ENCODE assay signal across 26 cellular contexts in the genomic region with DNA sequence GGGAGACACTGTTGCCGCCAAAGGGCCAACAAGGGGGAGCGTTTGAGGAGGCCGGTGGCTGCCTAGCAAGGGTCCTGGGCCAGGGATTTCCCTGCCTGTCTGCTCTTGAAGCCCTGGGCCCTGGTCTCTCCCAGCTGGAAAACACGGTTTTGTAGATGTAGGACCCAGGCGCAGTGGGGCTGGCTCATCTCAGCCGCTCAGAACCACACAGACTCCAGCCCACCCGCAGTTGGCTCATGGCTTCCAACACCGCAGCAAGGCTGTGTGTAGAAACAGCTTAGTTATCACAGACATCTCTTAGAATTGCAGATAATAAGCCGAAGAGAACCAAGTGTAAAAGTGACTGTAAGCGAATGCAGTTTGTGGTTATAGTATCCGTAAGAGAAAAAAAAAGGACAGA. TPM values are rescaled to one million over a fixed set of nuclear protein-coding genes. Genes with fewer than 3 reads are reported as not detected.
DNase-seq lines count a peak whose midpoint lies in the region; ATAC-seq and TF ChIP-seq lines count a peak whose summit lies in the region.
"Had no signal": no experiment of that assay in that cellular context is flagged by ENCODE, and none has a peak within 500 bp of the region (broad histone marks: within the 10 kb centered on the region; RNA-seq: fewer than 3 reads in every experiment).

No MANE protein-coding gene starts in this region.

- H3K4me3 Mint-ChIP-seq in stimulated activated effector memory CD8-positive, alpha-beta T cell treated with anti-CD3 and anti-CD28 coated beads, Interleukin-12 subunit alpha, Interleukin-12 subunit beta, amount 100 ng/mL, for 72 hours: no peak overlapping the region
- no peak overlapping the region for H3K4me3 Mint-ChIP-seq in natural killer cell treated with Interleukin-12 subunit alpha and Interleukin-12 subunit beta and Interleukin-15 and Interleukin-18, amount 100 ng/mL, for 72 hours
- H3K4me3 Mint-ChIP-seq: CD14-positive monocyte; natural killer cell; stimulated activated memory B cell treated with anti-CD40 and anti-IgM and Interleukin-4, amounts not matched to agents 10 μg/mL and 1 μg/mL and 100 μg/mL, for 72 hours had no signal

- H3K27me3 ChIP-seq in upper lobe of right lung (peaks cover 16% of the 10 kb centered on the region), osteoblast (ENCODE audit: insufficient read depth, low read length) (peaks cover 26% of the 10 kb centered on the region)
- H3K27me3 ChIP-seq: body of pancreas, thyroid gland had no signal

- H3K4me2 ChIP-seq in osteoblast (ENCODE audit: insufficient read depth, low read length): no peak overlapping the region
- H3K4me2 ChIP-seq: A549 had no signal

- no peaks in the 10 kb centered on the region for H3K79me2 ChIP-seq in osteoblast (ENCODE audit: insufficient read depth, low read length)

- peak overlapping the region; percentile 49 for H3K27ac ChIP-seq in angular gyrus (ENCODE audit: low read depth, low read length)
- H3K27ac ChIP-seq in upper lobe of right lung: no peak overlapping the region
- H3K27ac ChIP-seq in osteoblast (ENCODE audit: low read depth, low read length): no peak overlapping the region
- H3K27ac ChIP-seq: A549, body of pancreas, thyroid gland, VCaP had no signal

- DNase-seq in AG10803 (ENCODE audit: low read depth): peak; percentile 58
- DNase-seq in foreskin fibroblast: peak; percentile 30 to 70
- DNase-seq in stimulated activated effector memory CD8-positive, alpha-beta T cell treated with anti-CD3 and anti-CD28 coated beads, Interleukin-12 subunit alpha, Interleukin-12 subunit beta, amount 100 ng/mL, for 72 hours (ENCODE audit: low spot score in 2 of 2): no peak
- no peak for DNase-seq in upper lobe of right lung
- DNase-seq in natural killer cell treated with Interleukin-12 subunit alpha and Interleukin-12 subunit beta and Interleukin-15 and Interleukin-18, amount 100 ng/mL, for 72 hours (ENCODE audit: low spot score): no peak
- DNase-seq in osteoblast (ENCODE audit: insufficient read length, low spot score, missing footprints): no peak
- DNase-seq in nucleus accumbens (lab: John Stamatoyannopoulos, UW): no peak
- DNase-seq: activated CD4-positive, alpha-beta T cell treated with anti-CD3 and anti-CD28 coated beads, Interleukin-2, amount 50 U/mL, for 1 hour; body of pancreas; DMS153; left colon; natural killer cell; NCI-H1048; NCI-H187; NCI-H526; stimulated activated CD4-positive, alpha-beta T cell treated with anti-CD3 and anti-CD28 coated beads, Interleukin-2, amount 100 ng/mL, for 24 hours; thyroid gland had no signal

- H4K20me1 ChIP-seq in osteoblast (ENCODE audit: insufficient read depth, low read length): no peaks in the 10 kb centered on the region

- no peaks in the 10 kb centered on the region for H3K9me3 ChIP-seq in upper lobe of right lung
- H3K9me3 ChIP-seq in osteoblast (ENCODE audit: low read depth, low read length): no peaks in the 10 kb centered on the region
- H3K9me3 ChIP-seq: body of pancreas, thyroid gland had no signal

- H2AFZ ChIP-seq in osteoblast (ENCODE audit: low read length): no peak overlapping the region

- ATAC-seq in stimulated activated effector memory CD8-positive, alpha-beta T cell treated with anti-CD3 and anti-CD28 coated beads, Interleukin-12 subunit alpha, Interleukin-12 subunit beta, amount 100 ng/mL, for 72 hours: peak; percentile 19
- no peak for ATAC-seq in upper lobe of right lung
- no peak for ATAC-seq in natural killer cell treated with Interleukin-12 subunit alpha and Interleukin-12 subunit beta and Interleukin-15 and Interleukin-18, amount 100 ng/mL, for 72 hours
- ATAC-seq: A549; activated naive CD4-positive, alpha-beta T cell treated with anti-CD3 and anti-CD28 coated beads, Interleukin-2, amount 50 U/mL, for 72 hours; body of pancreas; left colon; natural killer cell; SK-N-SH treated with all-trans-retinoic acid at 6 μM for 48 hours; stimulated activated memory B cell treated with anti-CD40 and anti-IgM and Interleukin-4, amounts not matched to agents 10 μg/mL and 1 μg/mL and 100 μg/mL, for 72 hours had no signal

- no peak overlapping the region for H3K27ac Mint-ChIP-seq in stimulated activated effector memory CD8-positive, alpha-beta T cell treated with anti-CD3 and anti-CD28 coated beads, Interleukin-12 subunit alpha, Interleukin-12 subunit beta, amount 100 ng/mL, for 72 hours
- no peak overlapping the region for H3K27ac Mint-ChIP-seq in natural killer cell treated with Interleukin-12 subunit alpha and Interleukin-12 subunit beta and Interleukin-15 and Interleukin-18, amount 100 ng/mL, for 72 hours
- H3K27ac Mint-ChIP-seq: natural killer cell; progenitor cell of endocrine pancreas; stimulated activated memory B cell treated with anti-CD40 and anti-IgM and Interleukin-4, amounts not matched to agents 10 μg/mL and 1 μg/mL and 100 μg/mL, for 72 hours had no signal

- intact Hi-C loops in upper lobe of right lung (cut with DNase I): no loop called here

- peaks cover 0 to 9% of the 10 kb centered on the region in 2 donors for H3K27me3 Mint-ChIP-seq in natural killer cell treated with Interleukin-12 subunit alpha and Interleukin-12 subunit beta and Interleukin-15 and Interleukin-18, amount 100 ng/mL, for 72 hours

- no peaks in the 10 kb centered on the region for H3K36me3 Mint-ChIP-seq in stimulated activated effector memory CD8-positive, alpha-beta T cell treated with anti-CD3 and anti-CD28 coated beads, Interleukin-12 subunit alpha, Interleukin-12 subunit beta, amount 100 ng/mL, for 72 hours
- H3K36me3 Mint-ChIP-seq in natural killer cell treated with Interleukin-12 subunit alpha and Interleukin-12 subunit beta and Interleukin-15 and Interleukin-18, amount 100 ng/mL, for 72 hours: no peaks in the 10 kb centered on the region
- H3K36me3 Mint-ChIP-seq: activated naive CD4-positive, alpha-beta T cell treated with anti-CD3 and anti-CD28 coated beads, Interleukin-2, amount 50 U/mL, for 72 hours; CD14-positive monocyte; natural killer cell; stimulated activated memory B cell treated with anti-CD40 and anti-IgM and Interleukin-4, amounts not matched to agents 10 μg/mL and 1 μg/mL and 100 μg/mL, for 72 hours had no signal

- H3K36me3 ChIP-seq in upper lobe of right lung: no peaks in the 10 kb centered on the region
- H3K36me3 ChIP-seq in osteoblast (ENCODE audit: insufficient read depth, low read length): no peaks in the 10 kb centered on the region
- H3K36me3 ChIP-seq: thyroid gland had no signal

- H3K4me1 ChIP-seq in upper lobe of right lung: no peaks in the 10 kb centered on the region
- H3K4me1 ChIP-seq in osteoblast (ENCODE audit: insufficient read depth, low read length): no peaks in the 10 kb centered on the region
- H3K4me1 ChIP-seq: A549, body of pancreas, thyroid gland had no signal

- no peaks in the 10 kb centered on the region for H3K9me3 Mint-ChIP-seq in stimulated activated effector memory CD8-positive, alpha-beta T cell treated with anti-CD3 and anti-CD28 coated beads, Interleukin-12 subunit alpha, Interleukin-12 subunit beta, amount 100 ng/mL, for 72 hours
- no peaks in the 10 kb centered on the region for H3K9me3 Mint-ChIP-seq in natural killer cell treated with Interleukin-12 subunit alpha and Interleukin-12 subunit beta and Interleukin-15 and Interleukin-18, amount 100 ng/mL, for 72 hours
- H3K9me3 Mint-ChIP-seq: activated naive CD4-positive, alpha-beta T cell treated with anti-CD3 and anti-CD28 coated beads, Interleukin-2, amount 50 U/mL, for 72 hours; natural killer cell; stimulated activated memory B cell treated with anti-CD40 and anti-IgM and Interleukin-4, amounts not matched to agents 10 μg/mL and 1 μg/mL and 100 μg/mL, for 72 hours had no signal

- H3K4me1 Mint-ChIP-seq in stimulated activated effector memory CD8-positive, alpha-beta T cell treated with anti-CD3 and anti-CD28 coated beads, Interleukin-12 subunit alpha, Interleukin-12 subunit beta, amount 100 ng/mL, for 72 hours: no peaks in the 10 kb centered on the region
- no peaks in the 10 kb centered on the region for H3K4me1 Mint-ChIP-seq in natural killer cell treated with Interleukin-12 subunit alpha and Interleukin-12 subunit beta and Interleukin-15 and Interleukin-18, amount 100 ng/mL, for 72 hours (ENCODE audit: low read depth in 2 of 2)
- H3K4me1 Mint-ChIP-seq: CD14-positive monocyte; natural killer cell; stimulated activated memory B cell treated with anti-CD40 and anti-IgM and Interleukin-4, amounts not matched to agents 10 μg/mL and 1 μg/mL and 100 μg/mL, for 72 hours had no signal

- TF ChIP-seq CTCF in AG10803 (conservative IDR thresholded peaks at IDR 0.05; ENCODE audit: low read length): no peak
- no peak for TF ChIP-seq CTCF in foreskin fibroblast (IDR thresholded peaks at IDR 0.05; ENCODE audit: low read depth, low read length)
- TF ChIP-seq CTCF in upper lobe of right lung (IDR thresholded peaks at IDR 0.05): no peak
- TF ChIP-seq CTCF in osteoblast (IDR thresholded peaks at IDR 0.05; ENCODE audit: extremely low read depth, low read depth, low read length): no peak

- peak overlapping the region; percentile 58 for H3K4me3 ChIP-seq in AG10803 (ENCODE audit: low read length)
- H3K4me3 ChIP-seq in foreskin fibroblast (ENCODE audit: low read depth in 1 of 2, low read length in 2 of 2): peak overlapping the region; percentile 44 to 66
- no peak overlapping the region for H3K4me3 ChIP-seq in upper lobe of right lung
- no peak overlapping the region for H3K4me3 ChIP-seq in osteoblast (ENCODE audit: insufficient read depth, low read length)
- H3K4me3 ChIP-seq: A549, body of pancreas, thyroid gland had no signal

RNA-seq across cellular contexts. Expression of a gene that starts 57.0 kb away (rescaled TPM):
- 12.2 TPM for total RNA-seq in upper lobe of right lung
- total RNA-seq in natural killer cell treated with Interleukin-12 subunit alpha and Interleukin-12 subunit beta and Interleukin-15 and Interleukin-18, amount 100 ng/mL, for 72 hours: not detected
- total RNA-seq in osteoblast: 9.4 TPM in 2 replicates
- total RNA-seq: activated naive CD4-positive, alpha-beta T cell treated with anti-CD3 and anti-CD28 coated beads, Interleukin-2, amount 50 U/mL, for 72 hours; natural killer cell; progenitor cell of endocrine pancreas; T-helper 2 cell treated with Interferon-gamma antibody and Interleukin-4, amounts not matched to agents 100 ng/mL and 5 ng/mL, for 36 hours had no signal

Comparison
In these comparisons a context has a peak if more than half of its experiments do, and no peak if none do; other contexts are left out.
1. DNase-seq: peak in AG10803 (single experiment) and foreskin fibroblast (2 of 2); none in stimulated activated effector memory CD8-positive, alpha-beta T cell treated with anti-CD3 and anti-CD28 coated beads, Interleukin-12 subunit alpha, Interleukin-12 subunit beta, amount 100 ng/mL, for 72 hours (0 of 2), upper lobe of right lung (single experiment), natural killer cell treated with Interleukin-12 subunit alpha and Interleukin-12 subunit beta and Interleukin-15 and Interleukin-18, amount 100 ng/mL, for 72 hours (single experiment), osteoblast (single experiment) and nucleus accumbens (0 of 56).
2. H3K4me3 ChIP-seq: peak in AG10803 (single experiment) and foreskin fibroblast (2 of 2); none in upper lobe of right lung (single experiment) and osteoblast (single experiment).
3. RNA of a gene that starts 57.0 kb away (total RNA-seq): 12.2 TPM in upper lobe of right lung (single experiment) and 9.4 TPM in osteoblast; not detected in natural killer cell treated with Interleukin-12 subunit alpha and Interleukin-12 subunit beta and Interleukin-15 and Interleukin-18, amount 100 ng/mL, for 72 hours; every median in the first group is over 10 times any median in the second.